1 cellular context compared by ENCODE assay signal in the genomic region with DNA sequence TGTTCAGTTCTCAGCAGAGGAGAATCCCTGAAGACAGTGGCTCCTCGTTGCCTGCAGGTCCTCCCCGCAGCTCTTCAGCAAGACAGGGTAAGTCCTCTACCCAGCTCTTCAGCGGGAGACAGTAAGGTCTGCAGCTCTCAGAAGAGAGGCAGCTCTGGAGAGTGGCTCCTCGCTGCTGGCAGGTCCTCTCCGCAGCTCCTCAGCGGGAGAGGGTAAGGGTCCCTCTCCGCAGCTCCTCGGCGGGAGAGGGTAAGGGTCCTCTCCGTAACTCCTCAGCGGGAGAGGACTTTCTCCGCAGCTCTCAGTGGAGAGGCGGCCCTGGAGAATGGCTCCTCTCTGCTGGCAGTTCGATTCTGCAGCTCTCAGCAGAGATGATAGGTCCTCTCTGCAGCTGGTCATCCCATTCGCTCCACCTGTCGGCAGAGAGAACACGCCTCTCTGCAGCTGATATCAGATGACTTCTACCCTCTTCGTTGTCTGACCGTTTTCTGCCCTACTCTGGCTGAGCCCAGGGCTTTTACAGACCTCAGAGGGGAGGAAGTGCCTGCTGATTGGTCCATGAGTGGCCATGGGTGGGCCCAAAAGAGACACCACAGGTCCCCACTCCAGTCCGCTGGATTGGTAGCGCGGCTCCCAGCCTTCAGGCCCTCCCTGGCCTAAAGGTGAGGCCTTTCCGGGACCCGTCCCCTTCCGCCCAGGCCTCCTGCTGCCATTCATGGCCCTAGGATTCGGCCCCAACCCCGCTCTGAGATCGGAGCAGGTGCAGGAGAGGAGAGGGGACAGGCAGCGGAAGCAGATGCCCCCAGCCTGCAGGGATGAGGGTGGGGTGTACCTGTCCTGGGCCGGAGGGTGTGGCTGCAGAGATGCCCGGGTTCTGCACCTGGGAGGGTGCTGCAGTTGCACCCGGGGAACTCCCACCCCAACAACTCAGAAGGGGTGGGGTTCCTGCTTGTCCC.
TF ChIP-seq lines count a peak whose summit lies in the region.

No MANE protein-coding gene starts in this region.

TF ChIP-seq in HepG2, 621 proteins besides CTCF, POLR2A, EP300 and RAD21 (continued from another document and continues in another):
- TF ChIP-seq, protein P1, sequence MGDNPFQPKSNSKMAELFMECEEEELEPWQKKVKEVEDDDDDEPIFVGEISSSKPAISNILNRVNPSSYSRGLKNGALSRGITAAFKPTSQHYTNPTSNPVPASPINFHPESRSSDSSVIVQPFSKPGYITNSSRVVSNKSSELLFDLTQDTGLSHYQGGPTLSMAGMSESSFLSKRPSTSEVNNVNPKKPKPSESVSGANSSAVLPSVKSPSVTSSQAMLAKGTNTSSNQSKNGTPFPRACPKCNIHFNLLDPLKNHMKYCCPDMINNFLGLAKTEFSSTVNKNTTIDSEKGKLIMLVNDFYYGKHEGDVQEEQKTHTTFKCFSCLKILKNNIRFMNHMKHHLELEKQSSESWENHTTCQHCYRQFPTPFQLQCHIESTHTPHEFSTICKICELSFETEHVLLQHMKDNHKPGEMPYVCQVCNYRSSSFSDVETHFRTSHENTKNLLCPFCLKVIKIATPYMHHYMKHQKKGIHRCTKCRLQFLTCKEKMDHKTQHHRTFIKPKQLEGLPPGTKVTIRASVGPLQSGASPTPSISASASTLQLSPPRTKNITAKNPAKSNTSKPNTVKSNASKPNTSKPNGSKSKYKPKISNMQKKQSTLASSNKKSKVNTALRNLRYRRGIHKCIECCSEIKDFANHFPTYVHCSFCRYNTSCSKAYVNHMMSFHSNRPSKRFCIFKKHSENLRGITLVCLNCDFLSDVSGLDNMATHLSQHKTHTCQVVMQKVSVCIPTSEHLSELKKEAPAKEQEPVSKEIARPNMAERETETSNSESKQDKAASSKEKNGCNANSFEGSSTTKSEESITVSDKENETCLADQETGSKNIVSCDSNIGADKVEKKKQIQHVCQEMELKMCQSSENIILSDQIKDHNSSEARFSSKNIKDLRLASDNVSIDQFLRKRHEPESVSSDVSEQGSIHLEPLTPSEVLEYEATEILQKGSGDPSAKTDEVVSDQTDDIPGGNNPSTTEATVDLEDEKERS (CRISPR knock-in tag; IDR thresholded peaks at IDR 0.05), result peak; percentile 72; the same call in 1 of the 2 replicates
- TF ChIP-seq KAT8 (CRISPR knock-in tag; IDR thresholded peaks at IDR 0.05) (peak; percentile 78), PRMT3 (CRISPR knock-in tag; IDR thresholded peaks at IDR 0.05; ENCODE audit: borderline replicate concordance, low read depth) (no peak), ZNF253 (CRISPR knock-in tag; IDR thresholded peaks at IDR 0.05; ENCODE audit: borderline replicate concordance) (no peak), MBD4 (IDR thresholded peaks at IDR 0.05; ENCODE audit: borderline replicate concordance, low read length) (no peak), CHD4 (IDR thresholded peaks at IDR 0.05; ENCODE audit: borderline replicate concordance, low read length) (no peak), NFIC (IDR thresholded peaks at IDR 0.05; ENCODE audit: low read length) (no peak), ZNF274 (CRISPR knock-in tag; IDR thresholded peaks at IDR 0.05) (no peak; the same call in 1 of the 2 replicates), ZNF530 (CRISPR knock-in tag; IDR thresholded peaks at IDR 0.05; ENCODE audit: low read depth) (no peak), FOSL1 (CRISPR knock-in tag; IDR thresholded peaks at IDR 0.05; ENCODE audit: borderline replicate concordance) (no peak), GLI4 (CRISPR knock-in tag; IDR thresholded peaks at IDR 0.05; ENCODE audit: borderline replicate concordance) (0 out of 2 replicates have a peak, but pooled peaks have one; percentile 75), SKI (IDR thresholded peaks at IDR 0.05; ENCODE audit: partially characterized antibody) (no peak), BHLHE40 (IDR thresholded peaks at IDR 0.05; ENCODE audit: low read length) (no peak), ZNF296 (CRISPR knock-in tag; conservative IDR thresholded peaks at IDR 0.05) (no peak), ZNF124 (CRISPR knock-in tag; IDR thresholded peaks at IDR 0.05) (peak; percentile 76; the same call in 1 of the 2 replicates), HNF4G (IDR thresholded peaks at IDR 0.05; ENCODE audit: borderline replicate concordance, low read depth, low read length) (no peak), HNF4G (CRISPR knock-in tag; IDR thresholded peaks at IDR 0.05; ENCODE audit: borderline replicate concordance, low read depth) (no peak; the same call in 1 of the 2 replicates), JUN (CRISPR knock-in tag; IDR thresholded peaks at IDR 0.05) (0 out of 2 replicates have a peak, but pooled peaks have one; percentile 66), ZSCAN9 (CRISPR knock-in tag; IDR thresholded peaks at IDR 0.05; ENCODE audit: borderline replicate concordance) (no peak; the same call in 1 of the 2 replicates), FOSL2 (CRISPR knock-in tag; IDR thresholded peaks at IDR 0.05) (no peak; the same call in 1 of the 2 replicates), SMARCE1 (IDR thresholded peaks at IDR 0.05; ENCODE audit: borderline replicate concordance) (no peak), ZNF138 (CRISPR knock-in tag; IDR thresholded peaks at IDR 0.05; ENCODE audit: low read depth) (no peak), CBFB (CRISPR knock-in tag; IDR thresholded peaks at IDR 0.05) (no peak), BRD4 (CRISPR knock-in tag; IDR thresholded peaks at IDR 0.05) (0 out of 2 replicates have a peak, but pooled peaks have one; percentile 31), MIER2 (CRISPR knock-in tag; IDR thresholded peaks at IDR 0.05) (0 out of 2 replicates have a peak, but pooled peaks have one; percentile 24), NPAS2 (CRISPR knock-in tag; IDR thresholded peaks at IDR 0.05; ENCODE audit: borderline replicate concordance) (no peak), NFKBIZ (CRISPR knock-in tag; IDR thresholded peaks at IDR 0.05) (no peak), MAFK (conservative IDR thresholded peaks at IDR 0.05 in 1 of 2, IDR thresholded peaks at IDR 0.05 in 1 of 2; ENCODE audit: low read length in 2 of 2) (peak in 1 of 2 experiments; percentile 22; a peak in 1 of 4 replicates), ZNF879 (CRISPR knock-in tag; IDR thresholded peaks at IDR 0.05) (0 out of 2 replicates have a peak, but pooled peaks have one; percentile 69)
- TF ChIP-seq, protein P2, sequence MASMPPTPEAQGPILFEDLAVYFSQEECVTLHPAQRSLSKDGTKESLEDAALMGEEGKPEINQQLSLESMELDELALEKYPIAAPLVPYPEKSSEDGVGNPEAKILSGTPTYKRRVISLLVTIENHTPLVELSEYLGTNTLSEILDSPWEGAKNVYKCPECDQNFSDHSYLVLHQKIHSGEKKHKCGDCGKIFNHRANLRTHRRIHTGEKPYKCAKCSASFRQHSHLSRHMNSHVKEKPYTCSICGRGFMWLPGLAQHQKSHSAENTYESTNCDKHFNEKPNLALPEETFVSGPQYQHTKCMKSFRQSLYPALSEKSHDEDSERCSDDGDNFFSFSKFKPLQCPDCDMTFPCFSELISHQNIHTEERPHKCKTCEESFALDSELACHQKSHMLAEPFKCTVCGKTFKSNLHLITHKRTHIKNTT (CRISPR knock-in tag; IDR thresholded peaks at IDR 0.05), result no peak
- TF ChIP-seq, protein P3, sequence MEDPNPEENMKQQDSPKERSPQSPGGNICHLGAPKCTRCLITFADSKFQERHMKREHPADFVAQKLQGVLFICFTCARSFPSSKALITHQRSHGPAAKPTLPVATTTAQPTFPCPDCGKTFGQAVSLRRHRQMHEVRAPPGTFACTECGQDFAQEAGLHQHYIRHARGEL (CRISPR knock-in tag; IDR thresholded peaks at IDR 0.05), result no peak
- TF ChIP-seq, protein P4, sequence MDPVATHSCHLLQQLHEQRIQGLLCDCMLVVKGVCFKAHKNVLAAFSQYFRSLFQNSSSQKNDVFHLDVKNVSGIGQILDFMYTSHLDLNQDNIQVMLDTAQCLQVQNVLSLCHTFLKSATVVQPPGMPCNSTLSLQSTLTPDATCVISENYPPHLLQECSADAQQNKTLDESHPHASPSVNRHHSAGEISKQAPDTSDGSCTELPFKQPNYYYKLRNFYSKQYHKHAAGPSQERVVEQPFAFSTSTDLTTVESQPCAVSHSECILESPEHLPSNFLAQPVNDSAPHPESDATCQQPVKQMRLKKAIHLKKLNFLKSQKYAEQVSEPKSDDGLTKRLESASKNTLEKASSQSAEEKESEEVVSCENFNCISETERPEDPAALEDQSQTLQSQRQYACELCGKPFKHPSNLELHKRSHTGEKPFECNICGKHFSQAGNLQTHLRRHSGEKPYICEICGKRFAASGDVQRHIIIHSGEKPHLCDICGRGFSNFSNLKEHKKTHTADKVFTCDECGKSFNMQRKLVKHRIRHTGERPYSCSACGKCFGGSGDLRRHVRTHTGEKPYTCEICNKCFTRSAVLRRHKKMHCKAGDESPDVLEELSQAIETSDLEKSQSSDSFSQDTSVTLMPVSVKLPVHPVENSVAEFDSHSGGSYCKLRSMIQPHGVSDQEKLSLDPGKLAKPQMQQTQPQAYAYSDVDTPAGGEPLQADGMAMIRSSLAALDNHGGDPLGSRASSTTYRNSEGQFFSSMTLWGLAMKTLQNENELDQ (CRISPR knock-in tag; IDR thresholded peaks at IDR 0.05; ENCODE audit: borderline replicate concordance), result no peak
- TF ChIP-seq, protein P5, sequence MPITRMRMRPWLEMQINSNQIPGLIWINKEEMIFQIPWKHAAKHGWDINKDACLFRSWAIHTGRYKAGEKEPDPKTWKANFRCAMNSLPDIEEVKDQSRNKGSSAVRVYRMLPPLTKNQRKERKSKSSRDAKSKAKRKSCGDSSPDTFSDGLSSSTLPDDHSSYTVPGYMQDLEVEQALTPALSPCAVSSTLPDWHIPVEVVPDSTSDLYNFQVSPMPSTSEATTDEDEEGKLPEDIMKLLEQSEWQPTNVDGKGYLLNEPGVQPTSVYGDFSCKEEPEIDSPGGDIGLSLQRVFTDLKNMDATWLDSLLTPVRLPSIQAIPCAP (CRISPR knock-in tag; IDR thresholded peaks at IDR 0.05; ENCODE audit: low read depth), result no peak
- TF ChIP-seq, protein P6, sequence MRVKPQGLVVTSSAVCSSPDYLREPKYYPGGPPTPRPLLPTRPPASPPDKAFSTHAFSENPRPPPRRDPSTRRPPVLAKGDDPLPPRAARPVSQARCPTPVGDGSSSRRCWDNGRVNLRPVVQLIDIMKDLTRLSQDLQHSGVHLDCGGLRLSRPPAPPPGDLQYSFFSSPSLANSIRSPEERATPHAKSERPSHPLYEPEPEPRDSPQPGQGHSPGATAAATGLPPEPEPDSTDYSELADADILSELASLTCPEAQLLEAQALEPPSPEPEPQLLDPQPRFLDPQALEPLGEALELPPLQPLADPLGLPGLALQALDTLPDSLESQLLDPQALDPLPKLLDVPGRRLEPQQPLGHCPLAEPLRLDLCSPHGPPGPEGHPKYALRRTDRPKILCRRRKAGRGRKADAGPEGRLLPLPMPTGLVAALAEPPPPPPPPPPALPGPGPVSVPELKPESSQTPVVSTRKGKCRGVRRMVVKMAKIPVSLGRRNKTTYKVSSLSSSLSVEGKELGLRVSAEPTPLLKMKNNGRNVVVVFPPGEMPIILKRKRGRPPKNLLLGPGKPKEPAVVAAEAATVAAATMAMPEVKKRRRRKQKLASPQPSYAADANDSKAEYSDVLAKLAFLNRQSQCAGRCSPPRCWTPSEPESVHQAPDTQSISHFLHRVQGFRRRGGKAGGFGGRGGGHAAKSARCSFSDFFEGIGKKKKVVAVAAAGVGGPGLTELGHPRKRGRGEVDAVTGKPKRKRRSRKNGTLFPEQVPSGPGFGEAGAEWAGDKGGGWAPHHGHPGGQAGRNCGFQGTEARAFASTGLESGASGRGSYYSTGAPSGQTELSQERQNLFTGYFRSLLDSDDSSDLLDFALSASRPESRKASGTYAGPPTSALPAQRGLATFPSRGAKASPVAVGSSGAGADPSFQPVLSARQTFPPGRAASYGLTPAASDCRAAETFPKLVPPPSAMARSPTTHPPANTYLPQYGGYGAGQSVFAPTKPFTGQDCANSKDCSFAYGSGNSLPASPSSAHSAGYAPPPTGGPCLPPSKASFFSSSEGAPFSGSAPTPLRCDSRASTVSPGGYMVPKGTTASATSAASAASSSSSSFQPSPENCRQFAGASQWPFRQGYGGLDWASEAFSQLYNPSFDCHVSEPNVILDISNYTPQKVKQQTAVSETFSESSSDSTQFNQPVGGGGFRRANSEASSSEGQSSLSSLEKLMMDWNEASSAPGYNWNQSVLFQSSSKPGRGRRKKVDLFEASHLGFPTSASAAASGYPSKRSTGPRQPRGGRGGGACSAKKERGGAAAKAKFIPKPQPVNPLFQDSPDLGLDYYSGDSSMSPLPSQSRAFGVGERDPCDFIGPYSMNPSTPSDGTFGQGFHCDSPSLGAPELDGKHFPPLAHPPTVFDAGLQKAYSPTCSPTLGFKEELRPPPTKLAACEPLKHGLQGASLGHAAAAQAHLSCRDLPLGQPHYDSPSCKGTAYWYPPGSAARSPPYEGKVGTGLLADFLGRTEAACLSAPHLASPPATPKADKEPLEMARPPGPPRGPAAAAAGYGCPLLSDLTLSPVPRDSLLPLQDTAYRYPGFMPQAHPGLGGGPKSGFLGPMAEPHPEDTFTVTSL (CRISPR knock-in tag; IDR thresholded peaks at IDR 0.05; ENCODE audit: borderline replicate concordance), result no peak; the same call in 1 of the 2 replicates
- TF ChIP-seq, protein P7, sequence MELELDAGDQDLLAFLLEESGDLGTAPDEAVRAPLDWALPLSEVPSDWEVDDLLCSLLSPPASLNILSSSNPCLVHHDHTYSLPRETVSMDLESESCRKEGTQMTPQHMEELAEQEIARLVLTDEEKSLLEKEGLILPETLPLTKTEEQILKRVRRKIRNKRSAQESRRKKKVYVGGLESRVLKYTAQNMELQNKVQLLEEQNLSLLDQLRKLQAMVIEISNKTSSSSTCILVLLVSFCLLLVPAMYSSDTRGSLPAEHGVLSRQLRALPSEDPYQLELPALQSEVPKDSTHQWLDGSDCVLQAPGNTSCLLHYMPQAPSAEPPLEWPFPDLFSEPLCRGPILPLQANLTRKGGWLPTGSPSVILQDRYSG (CRISPR knock-in tag; IDR thresholded peaks at IDR 0.05), result no peak
- TF ChIP-seq, protein P8, sequence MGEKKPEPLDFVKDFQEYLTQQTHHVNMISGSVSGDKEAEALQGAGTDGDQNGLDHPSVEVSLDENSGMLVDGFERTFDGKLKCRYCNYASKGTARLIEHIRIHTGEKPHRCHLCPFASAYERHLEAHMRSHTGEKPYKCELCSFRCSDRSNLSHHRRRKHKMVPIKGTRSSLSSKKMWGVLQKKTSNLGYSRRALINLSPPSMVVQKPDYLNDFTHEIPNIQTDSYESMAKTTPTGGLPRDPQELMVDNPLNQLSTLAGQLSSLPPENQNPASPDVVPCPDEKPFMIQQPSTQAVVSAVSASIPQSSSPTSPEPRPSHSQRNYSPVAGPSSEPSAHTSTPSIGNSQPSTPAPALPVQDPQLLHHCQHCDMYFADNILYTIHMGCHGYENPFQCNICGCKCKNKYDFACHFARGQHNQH (CRISPR knock-in tag; IDR thresholded peaks at IDR 0.05), result peak; percentile 27; the same call in 1 of the 2 replicates
- TF ChIP-seq, protein P9, sequence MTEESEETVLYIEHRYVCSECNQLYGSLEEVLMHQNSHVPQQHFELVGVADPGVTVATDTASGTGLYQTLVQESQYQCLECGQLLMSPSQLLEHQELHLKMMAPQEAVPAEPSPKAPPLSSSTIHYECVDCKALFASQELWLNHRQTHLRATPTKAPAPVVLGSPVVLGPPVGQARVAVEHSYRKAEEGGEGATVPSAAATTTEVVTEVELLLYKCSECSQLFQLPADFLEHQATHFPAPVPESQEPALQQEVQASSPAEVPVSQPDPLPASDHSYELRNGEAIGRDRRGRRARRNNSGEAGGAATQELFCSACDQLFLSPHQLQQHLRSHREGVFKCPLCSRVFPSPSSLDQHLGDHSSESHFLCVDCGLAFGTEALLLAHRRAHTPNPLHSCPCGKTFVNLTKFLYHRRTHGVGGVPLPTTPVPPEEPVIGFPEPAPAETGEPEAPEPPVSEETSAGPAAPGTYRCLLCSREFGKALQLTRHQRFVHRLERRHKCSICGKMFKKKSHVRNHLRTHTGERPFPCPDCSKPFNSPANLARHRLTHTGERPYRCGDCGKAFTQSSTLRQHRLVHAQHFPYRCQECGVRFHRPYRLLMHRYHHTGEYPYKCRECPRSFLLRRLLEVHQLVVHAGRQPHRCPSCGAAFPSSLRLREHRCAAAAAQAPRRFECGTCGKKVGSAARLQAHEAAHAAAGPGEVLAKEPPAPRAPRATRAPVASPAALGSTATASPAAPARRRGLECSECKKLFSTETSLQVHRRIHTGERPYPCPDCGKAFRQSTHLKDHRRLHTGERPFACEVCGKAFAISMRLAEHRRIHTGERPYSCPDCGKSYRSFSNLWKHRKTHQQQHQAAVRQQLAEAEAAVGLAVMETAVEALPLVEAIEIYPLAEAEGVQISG (CRISPR knock-in tag; IDR thresholded peaks at IDR 0.05), result peak; percentile 69
